18 cellular contexts compared by ENCODE assay signal in genomic region chr16:86073103-86073625, GRCh38.
DNase-seq lines count a peak whose midpoint lies in the region; ATAC-seq, FAIRE-seq and TF ChIP-seq lines count a peak whose summit lies in the region.
"Had no signal": no experiment of that assay in that cellular context is flagged by ENCODE, and none has a peak within 500 bp of the region (broad histone marks: within the 10 kb centered on the region; RNA-seq: fewer than 3 reads in every experiment).

No MANE protein-coding gene starts in this region.

- no peak overlapping the region for H3K4me3 Mint-ChIP-seq in CD14-positive monocyte
- H3K4me3 Mint-ChIP-seq: activated CD4-positive, alpha-beta T cell treated with anti-CD3 and anti-CD28 coated beads, Interleukin-2, amount 10 ng/mL, durations not matched to agents 7 days and 5 days had no signal

- H3K9ac ChIP-seq in KMS-11, result no peak overlapping the region
- H3K9ac ChIP-seq: BLaER1 treated with 17β-estradiol and CSF1 and Interleukin-3, amounts not matched to agents 10 nM and 100 nM had no signal

- no peak for FAIRE-seq in frontal cortex (lab: Jason Lieb, UNC)
- FAIRE-seq: D721Med had no signal

- H3K4me1 ChIP-seq in KMS-11 (ENCODE audit: low read depth, poor library complexity, severe bottlenecking) (no peaks in the 10 kb centered on the region), osteoblast (ENCODE audit: insufficient read depth, low read length) (no peaks in the 10 kb centered on the region)
- H3K4me1 ChIP-seq: BLaER1 treated with 17β-estradiol and CSF1 and Interleukin-3, amounts not matched to agents 10 nM and 100 nM; uterus had no signal

- no peak for ATAC-seq in GM19455 (IDR thresholded peaks at IDR 0.05; ENCODE audit: unreplicated experiment)

- intact Hi-C loops in CD14-positive monocyte (cut with micrococcal nuclease), result no loop called here

- H3K36me3 Mint-ChIP-seq in CD14-positive monocyte, result no peaks in the 10 kb centered on the region

- H3K79me2 ChIP-seq in KMS-11 (ENCODE audit: insufficient read depth, low read depth) (no peaks in the 10 kb centered on the region), osteoblast (ENCODE audit: insufficient read depth, low read length) (no peaks in the 10 kb centered on the region)

- peaks cover 27% of the 10 kb centered on the region; the same call in 1 of the 2 replicates for H3K27me3 ChIP-seq in KMS-11 (ENCODE audit: insufficient read depth, low read depth)
- H3K27me3 ChIP-seq in osteoblast (ENCODE audit: insufficient read depth, low read length), result peaks cover 10% of the 10 kb centered on the region
- H3K27me3 ChIP-seq: SJSA1, uterus had no signal

- H3K4me3 ChIP-seq in KMS-11 (IDR thresholded peaks at IDR 0.05; ENCODE audit: insufficient read depth, low read depth, low read length) (no peak overlapping the region), coronary artery (no peak overlapping the region), osteoblast (ENCODE audit: insufficient read depth, low read length) (no peak overlapping the region)
- H3K4me3 ChIP-seq: BLaER1 treated with 17β-estradiol and CSF1 and Interleukin-3, amounts not matched to agents 10 nM and 100 nM; lung; SJSA1; smooth muscle cell; uterus had no signal

- H3K27me3 Mint-ChIP-seq in CD14-positive monocyte (ENCODE audit: low read depth in 3 of 3), result peaks cover 21 to 29% (median 24%) of the 10 kb centered on the region in 3 donors
- H3K27me3 Mint-ChIP-seq: activated CD4-positive, alpha-beta T cell treated with anti-CD3 and anti-CD28 coated beads, Interleukin-2, amount 10 ng/mL, durations not matched to agents 7 days and 5 days had no signal

- H2AFZ ChIP-seq in KMS-11 (ENCODE audit: low read depth) (no peak overlapping the region), osteoblast (ENCODE audit: low read length) (no peak overlapping the region)

- H3K27ac ChIP-seq in KMS-11, result no peak overlapping the region
- H3K27ac ChIP-seq in coronary artery, result no peak overlapping the region
- H3K27ac ChIP-seq in osteoblast (ENCODE audit: low read depth, low read length), result no peak overlapping the region
- H3K27ac ChIP-seq: BLaER1 treated with 17β-estradiol and CSF1 and Interleukin-3, amounts not matched to agents 10 nM and 100 nM; neutrophil; uterus had no signal

- peak overlapping the region in 1 of 7 donors; percentile 23 for H3K27ac Mint-ChIP-seq in CD14-positive monocyte
- H3K27ac Mint-ChIP-seq: activated CD4-positive, alpha-beta T cell treated with anti-CD3 and anti-CD28 coated beads, Interleukin-2, amount 10 ng/mL, durations not matched to agents 7 days and 5 days had no signal

- H3K4me2 ChIP-seq in KMS-11, result no peak overlapping the region
- H3K4me2 ChIP-seq in osteoblast (ENCODE audit: insufficient read depth, low read length), result no peak overlapping the region
- H3K4me2 ChIP-seq: BLaER1 treated with 17β-estradiol and CSF1 and Interleukin-3, amounts not matched to agents 10 nM and 100 nM; smooth muscle cell had no signal

- H3K9me3 Mint-ChIP-seq in CD14-positive monocyte, result peaks cover 0 to 2% (median 0%) of the 10 kb centered on the region in 7 donors
- H3K9me3 Mint-ChIP-seq: activated CD4-positive, alpha-beta T cell treated with anti-CD3 and anti-CD28 coated beads, Interleukin-2, amount 10 ng/mL, durations not matched to agents 7 days and 5 days had no signal

- H3K36me3 ChIP-seq in KMS-11 (ENCODE audit: insufficient read depth) (no peaks in the 10 kb centered on the region), osteoblast (ENCODE audit: insufficient read depth, low read length) (no peaks in the 10 kb centered on the region)
- H3K36me3 ChIP-seq: BLaER1 treated with 17β-estradiol and CSF1 and Interleukin-3, amounts not matched to agents 10 nM and 100 nM; neutrophil; SJSA1; uterus had no signal

- H4K20me1 ChIP-seq in KMS-11 (ENCODE audit: insufficient read depth) (no peaks in the 10 kb centered on the region), osteoblast (ENCODE audit: insufficient read depth, low read length) (no peaks in the 10 kb centered on the region)

- no peaks in the 10 kb centered on the region for H3K9me3 ChIP-seq in osteoblast (ENCODE audit: low read depth, low read length)
- H3K9me3 ChIP-seq: BLaER1 treated with 17β-estradiol and CSF1 and Interleukin-3, amounts not matched to agents 10 nM and 100 nM; neutrophil; SJSA1; uterus had no signal

- no peaks in the 10 kb centered on the region for H3K4me1 Mint-ChIP-seq in CD14-positive monocyte
- H3K4me1 Mint-ChIP-seq: activated CD4-positive, alpha-beta T cell treated with anti-CD3 and anti-CD28 coated beads, Interleukin-2, amount 10 ng/mL, durations not matched to agents 7 days and 5 days had no signal

- TF ChIP-seq CTCF in CD14-positive monocyte (IDR thresholded peaks at IDR 0.05) (peak; percentile 69), KMS-11 (conservative IDR thresholded peaks at IDR 0.05; ENCODE audit: low read depth, low read length) (peak; percentile 21; the same call in 1 of the 2 replicates), coronary artery (IDR thresholded peaks at IDR 0.05) (peak; percentile 15), osteoblast (IDR thresholded peaks at IDR 0.05; ENCODE audit: extremely low read depth, low read depth, low read length) (no peak)

- DNase-seq in CD14-positive monocyte (ENCODE audit: low spot score), result no peak
- DNase-seq in coronary artery (ENCODE audit: low spot score), result no peak
- peak; percentile 29 for DNase-seq in osteoblast (ENCODE audit: insufficient read length, low spot score, missing footprints)
- no peak for DNase-seq in DMS153 (lab: John Stamatoyannopoulos, UW)
- no peak for DNase-seq in frontal cortex (ENCODE audit: low spot score in 2 of 2)
- DNase-seq in NCI-H1105 treated with DMSO at 0.1 percent for 48 hours (lab: John Stamatoyannopoulos, UW), result no peak
- DNase-seq: NCI-H524 treated with DMSO at 0.1 percent for 48 hours; NK-92 treated with Interleukin-12 subunit alpha and Interleukin-12 subunit beta, amount 100 ng/mL, for 24 hours had no signal
